ENCODE assay signal across 15 cellular contexts in genomic region chr15:31369716-31370115, GRCh38. TPM values are rescaled to one million over a fixed set of nuclear protein-coding genes. Genes with fewer than 3 reads are reported as not detected.
DNase-seq lines count a peak whose midpoint lies in the region; ATAC-seq and TF ChIP-seq lines count a peak whose summit lies in the region.
"Had no signal": no experiment of that assay in that cellular context is flagged by ENCODE, and none has a peak within 500 bp of the region (broad histone marks: within the 10 kb centered on the region; RNA-seq: fewer than 3 reads in every experiment).

No MANE protein-coding gene starts in this region.

- DNase-seq in activated naive CD4-positive, alpha-beta T cell treated with anti-CD3 and anti-CD28 coated beads, Interleukin-2, amount 10 ng/mL, durations not matched to agents 7 days and 5 days = no peak
- no peak for DNase-seq in activated naive CD4-positive, alpha-beta T cell treated with Interleukin-2 at 50 U/mL for 16 hours
- no peak for DNase-seq in T-helper 17 cell
- DNase-seq in hepatocyte (ENCODE audit: low spot score) = no peak
- DNase-seq in tibial nerve (ENCODE audit: low spot score in 2 of 2) = no peak
- DNase-seq in amygdala (lab: John Stamatoyannopoulos, UW) = no peak
- no peak for DNase-seq in NOMO-1 (lab: John Stamatoyannopoulos, UW; ENCODE audit: unreplicated experiment in 2 of 2)
- DNase-seq: DMS79 treated with DMSO at 0.1 percent for 48 hours, hypothalamus, left lung, NCI-H1694, SJCRH30 had no signal

- no peak overlapping the region for H3K4me2 ChIP-seq in hepatocyte

- H3K9me2 ChIP-seq in hepatocyte (replicated peaks; ENCODE audit: insufficient read depth) = no peaks in the 10 kb centered on the region

- peaks cover 82% of the 10 kb centered on the region for H3K4me1 Mint-ChIP-seq in activated naive CD4-positive, alpha-beta T cell treated with anti-CD3 and anti-CD28 coated beads, Interleukin-2, amount 10 ng/mL, durations not matched to agents 7 days and 5 days
- H3K4me1 Mint-ChIP-seq in T-helper 17 cell = peaks cover 60% of the 10 kb centered on the region

- H3K36me3 ChIP-seq in hepatocyte (replicated peaks; ENCODE audit: insufficient read depth, low read depth) (no peaks in the 10 kb centered on the region), tibial nerve (peaks cover 4 to 26% (median 10%) of the 10 kb centered on the region in 3 donors)
- H3K36me3 ChIP-seq: cardiac muscle cell, SJCRH30 had no signal

- no peak for TF ChIP-seq EP300 in tibial nerve (IDR thresholded peaks at IDR 0.05)

- CTCF ChIA-PET in activated naive CD4-positive, alpha-beta T cell treated with anti-CD3 and anti-CD28 coated beads, Interleukin-2, amount 10 ng/mL, durations not matched to agents 7 days and 5 days (lab: Charles Lee) = interaction anchor here (1.0 to 14.1 kb wide), 2 partner anchors 66 to 154 kb away, joined by 3 to 160 read pairs; no protein-coding TSS in a partner anchor

- TF ChIP-seq CTCF in hepatocyte (IDR thresholded peaks at IDR 0.05; ENCODE audit: poor library complexity) (no peak), tibial nerve (IDR thresholded peaks at IDR 0.05) (no peak)

- H3K4me3 ChIP-seq in hepatocyte (no peak overlapping the region), tibial nerve (no peak overlapping the region)
- H3K4me3 ChIP-seq: cardiac muscle cell, left lung, SJCRH30 had no signal

- TF ChIP-seq POLR2A in tibial nerve (IDR thresholded peaks at IDR 0.05) = no peak

- H3K4me1 ChIP-seq in hepatocyte (ENCODE audit: insufficient read depth) (peaks cover 21% of the 10 kb centered on the region), tibial nerve (peaks cover 0 to 91% (median 66%) of the 10 kb centered on the region in 4 donors)

- H3K27me3 Mint-ChIP-seq in activated naive CD4-positive, alpha-beta T cell treated with anti-CD3 and anti-CD28 coated beads, Interleukin-2, amount 10 ng/mL, durations not matched to agents 7 days and 5 days = no peaks in the 10 kb centered on the region
- H3K27me3 Mint-ChIP-seq in T-helper 17 cell = no peaks in the 10 kb centered on the region

- no peaks in the 10 kb centered on the region for H3K27me3 ChIP-seq in hepatocyte
- no peaks in the 10 kb centered on the region for H3K27me3 ChIP-seq in tibial nerve
- H3K27me3 ChIP-seq: cardiac muscle cell, left lung, SJCRH30 had no signal

- H3K9me3 Mint-ChIP-seq in activated naive CD4-positive, alpha-beta T cell treated with anti-CD3 and anti-CD28 coated beads, Interleukin-2, amount 10 ng/mL, durations not matched to agents 7 days and 5 days = peaks cover 9% of the 10 kb centered on the region

- H3K27ac Mint-ChIP-seq in activated naive CD4-positive, alpha-beta T cell treated with anti-CD3 and anti-CD28 coated beads, Interleukin-2, amount 10 ng/mL, durations not matched to agents 7 days and 5 days = peak overlapping the region; percentile 73
- H3K27ac Mint-ChIP-seq in T-helper 17 cell = peak overlapping the region; percentile 75

- ATAC-seq in T-helper 17 cell (no peak), HG02840 (IDR thresholded peaks at IDR 0.05; ENCODE audit: low FRiP score, unreplicated experiment) (no peak)
- ATAC-seq: left lung had no signal

- H3K27ac ChIP-seq in hepatocyte (peak overlapping the region; percentile 34), tibial nerve (peak overlapping the region in 3 of 4 donors; percentile 53 to 95 (median 94))
- H3K27ac ChIP-seq: cardiac muscle cell, SJCRH30, VCaP had no signal

- peak overlapping the region; percentile 22 for H3K4me3 Mint-ChIP-seq in activated naive CD4-positive, alpha-beta T cell treated with anti-CD3 and anti-CD28 coated beads, Interleukin-2, amount 10 ng/mL, durations not matched to agents 7 days and 5 days
- peak overlapping the region; percentile 57 for H3K4me3 Mint-ChIP-seq in T-helper 17 cell

- H3K9me3 ChIP-seq in T-helper 17 cell (ENCODE audit: control insufficient read depth, low read length, poor library complexity, severe bottlenecking) (no peaks in the 10 kb centered on the region), hepatocyte (ENCODE audit: low read depth) (no peaks in the 10 kb centered on the region), tibial nerve (no peaks in the 10 kb centered on the region)
- H3K9me3 ChIP-seq: left lung had no signal

- 72% methylated on average over 1 of the region's 1 CpG for WGBS in hepatocyte (ENCODE audit: low lambda C conversion rate, missing lambda C conversion rate)
- 92 to 97% methylated on average over 1 of the region's 1 CpG for WGBS in tibial nerve, 2 donors

- H4K20me1 ChIP-seq in hepatocyte (ENCODE audit: insufficient read depth, poor library complexity, severe bottlenecking) = peaks cover 6% of the 10 kb centered on the region

- H3K79me2 ChIP-seq in hepatocyte = peaks cover 73% of the 10 kb centered on the region

- H2AFZ ChIP-seq in hepatocyte = no peak overlapping the region

- peaks cover 62% of the 10 kb centered on the region for H3K36me3 Mint-ChIP-seq in activated naive CD4-positive, alpha-beta T cell treated with anti-CD3 and anti-CD28 coated beads, Interleukin-2, amount 10 ng/mL, durations not matched to agents 7 days and 5 days
- peaks cover 2% of the 10 kb centered on the region for H3K36me3 Mint-ChIP-seq in T-helper 17 cell (ENCODE audit: low read depth)

RNA-seq across cellular contexts. Expression of gene KLF13, which starts 43.1 kb away (rescaled TPM):
- total RNA-seq in T-helper 17 cell (100 to 1,000 TPM; 184 to 226 TPM), hepatocyte (35.4 and 51.2 TPM in 2 replicates), tibial nerve (10 to 100 TPM; 61.2 to 77.9 (median 75.1) TPM)
- 27.3 and 32.7 TPM in 2 replicates for polyA plus RNA-seq in hepatocyte
